Comparison of ENCODE assay signal across 10 cellular contexts in genomic region chr10:101076630-101077029, GRCh38. TPM values are rescaled to one million over a fixed set of nuclear protein-coding genes. Genes with fewer than 3 reads are reported as not detected.
"Had no signal": no experiment of that assay in that cellular context is flagged by ENCODE, and none has a peak within 500 bp of the region (broad histone marks: within the 10 kb centered on the region; RNA-seq: fewer than 3 reads in every experiment).

No MANE protein-coding gene starts in this region.

- H3K4me3 ChIP-seq: GM23248, HAP-1 had no signal

- H3K9me3 Mint-ChIP-seq: H9, HFFc6 had no signal

- H3K4me1 ChIP-seq: HAP-1 had no signal

- DNase-seq: GM23248, GOT3, H7, H9, HCEC 1CT, HFFc6 had no signal

- H3K4me3 Mint-ChIP-seq: H9, HFFc6 had no signal

- H2AFZ ChIP-seq: GM23248 had no signal

- H3K9me3 ChIP-seq: HAP-1 had no signal

- H3K27ac ChIP-seq: GM23248 had no signal

- ATAC-seq: HCT116 had no signal

- H3K36me3 ChIP-seq: HAP-1 had no signal

- H3K27ac Mint-ChIP-seq: H9, HFFc6 had no signal

RNA-seq across cellular contexts. Expression of gene TLX1, which starts 54.5 kb away (rescaled TPM):
- total RNA-seq: GM23248, H1, H4, H7, H9, HFFc6 had no signal
- polyA plus RNA-seq: GM23248, H1 had no signal
